ENCODE assay signal across 19 cellular contexts in the genomic region with DNA sequence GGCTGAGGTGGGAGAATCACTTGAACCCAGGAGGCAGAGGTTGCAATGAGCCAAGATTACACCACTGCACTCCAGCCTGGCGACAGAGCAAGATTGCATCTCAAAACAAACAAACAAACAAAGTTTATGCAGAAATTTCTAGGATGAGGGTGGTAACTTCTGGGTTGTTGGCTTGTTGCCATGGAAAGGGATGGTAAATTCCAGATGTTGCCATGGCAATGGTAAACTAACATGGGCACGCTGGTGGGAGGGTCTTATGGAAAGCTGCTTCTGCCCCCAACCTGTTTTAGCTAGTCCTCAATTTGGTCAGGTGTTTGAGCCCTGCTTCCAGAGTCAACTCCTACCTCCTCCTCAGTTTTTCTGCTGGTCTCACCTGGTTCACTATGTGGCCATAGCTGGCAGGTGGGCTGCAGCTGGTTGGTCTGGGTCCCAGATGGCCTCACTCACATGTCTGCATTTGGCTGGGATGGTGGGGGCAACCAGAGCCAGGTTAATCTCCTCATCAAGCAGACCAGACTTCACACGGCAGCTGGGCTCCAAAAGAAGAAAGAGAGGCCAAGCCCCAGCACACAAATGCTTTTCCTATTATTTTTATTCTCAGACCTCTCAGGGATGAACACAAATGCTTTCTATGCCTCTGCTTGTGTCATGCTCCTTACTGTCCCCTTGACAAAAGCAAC. TPM values are rescaled to one million over a fixed set of nuclear protein-coding genes. Genes with fewer than 3 reads are reported as not detected.
A peak's percentile ranks its signal among the peaks of the same experiment; 100 is the strongest.
DNase-seq lines count a peak whose midpoint lies in the region; FAIRE-seq and TF ChIP-seq lines count a peak whose summit lies in the region.
"Had no signal": no experiment of that assay in that cellular context is flagged by ENCODE, and none has a peak within 500 bp of the region (broad histone marks: within the 10 kb centered on the region; RNA-seq: fewer than 3 reads in every experiment).

No MANE protein-coding gene starts in this region.

- H3K18ac ChIP-seq in H1 (ENCODE audit: extremely low read depth, low read length), result no peak overlapping the region

- H2AK5ac ChIP-seq in H1 (ENCODE audit: low read depth, low read length), result no peak overlapping the region

- no peaks in the 10 kb centered on the region for H3K23me2 ChIP-seq in H1 (ENCODE audit: low read depth, low read length)

- TF ChIP-seq EP300 in H1 (IDR thresholded peaks at IDR 0.05; ENCODE audit: borderline replicate concordance in 1 of 2, low read depth in 2 of 2, low read length in 2 of 2), result peak in 1 of 2 experiments; percentile 45; a peak in 1 of 3 replicates

- no peak overlapping the region for H2AFZ ChIP-seq in H1 (ENCODE audit: low read length)
- H2AFZ ChIP-seq: PC-9 had no signal

- H2BK15ac ChIP-seq in H1 (ENCODE audit: low read length), result peak overlapping the region; percentile 19; the same call in 1 of the 2 replicates

- H3K27ac ChIP-seq in H1 (ENCODE audit: low read depth, low read length), result no peak overlapping the region
- H3K27ac ChIP-seq: PC-9, RWPE1 had no signal

- H3K56ac ChIP-seq in H1 (replicated peaks; ENCODE audit: insufficient read length, low read depth, low read length), result no peak overlapping the region

- H3K9ac ChIP-seq in H1 (replicated peaks in 1 of 4; ENCODE audit: extremely low read depth in 1 of 4, low read depth in 3 of 4, low read length in 3 of 4), result no peak overlapping the region

- no peak overlapping the region for H2BK120ac ChIP-seq in H1 (replicated peaks; ENCODE audit: low read depth, low read length)

- H3K14ac ChIP-seq in H1 (ENCODE audit: insufficient read length), result no peak overlapping the region

- no peaks in the 10 kb centered on the region for H3K79me2 ChIP-seq in H1 (ENCODE audit: control insufficient read depth in 1 of 2, insufficient read depth in 2 of 2, low read length in 2 of 2)

- peaks cover 3 to 14% of the 10 kb centered on the region in 2 experiments; a peak in 2 of 4 replicates for H3K9me3 ChIP-seq in H1 (ENCODE audit: insufficient read depth in 2 of 2, low read depth in 1 of 2, low read length in 1 of 2)
- H3K9me3 ChIP-seq: HAP-1 had no signal

- TF ChIP-seq RAD21 in H1 (IDR thresholded peaks at IDR 0.05 in 1 of 2, conservative IDR thresholded peaks at IDR 0.05 in 1 of 2; ENCODE audit: low read depth in 2 of 2, low read length in 2 of 2), result no peak

- no peak overlapping the region for H4K5ac ChIP-seq in H1 (ENCODE audit: insufficient read length, low read depth, low read length)

- H2BK5ac ChIP-seq in H1 (ENCODE audit: low read depth, low read length), result no peak overlapping the region

- FAIRE-seq in H1 (lab: Jason Lieb, UNC), result no peak
- FAIRE-seq: G401.6 had no signal

- 88% methylated on average over 3 of the region's 3 CpGs; no CpG with 5 or more reads in 1 of the 2 experiments for WGBS in H1 (ENCODE audit: extremely low coverage in 1 of 2, insufficient coverage in 1 of 2, insufficient read length in 1 of 2, insufficient replicate concordance in 2 of 2, low coverage in 1 of 2, low lambda C conversion rate in 2 of 2, missing lambda C conversion rate in 1 of 2), 2 experiments

- CTCF ChIA-PET in H1 (lab: Charles Lee; ENCODE audit: partially characterized antibody), result interaction anchor here (0.5 to 16.1 kb wide), 7 partner anchors 9 to 188 kb away, joined by 3 to 368 read pairs (median 4); a partner anchor contains a TSS

- H3K4ac ChIP-seq in H1 (replicated peaks; ENCODE audit: insufficient read length, low read depth, low read length), result no peak overlapping the region

- peaks cover 0 to 14% (median 6%) of the 10 kb centered on the region in 4 experiments; a peak in 6 of 7 replicates for H3K4me1 ChIP-seq in H1 (replicated peaks in 1 of 4; ENCODE audit: control insufficient read depth in 3 of 4, insufficient read depth in 4 of 4, low read length in 3 of 4)

- H4K91ac ChIP-seq in H1 (replicated peaks; ENCODE audit: insufficient read length, low read length), result no peak overlapping the region

- TF ChIP-seq POLR2A in H1 (IDR thresholded peaks at IDR 0.05; ENCODE audit: control extremely low read depth in 1 of 2, low read depth in 2 of 2, low read length in 2 of 2), result no peak

- TF ChIP-seq CTCF in H1 (IDR thresholded peaks at IDR 0.05; ENCODE audit: control extremely low read depth in 1 of 3, insufficient read depth in 1 of 3, low read depth in 1 of 3, low read length in 3 of 3), result no peak

- no peaks in the 10 kb centered on the region for H4K20me1 ChIP-seq in H1 (replicated peaks in 1 of 2; ENCODE audit: control insufficient read depth in 1 of 2, insufficient read depth in 2 of 2, low read length in 2 of 2)

- no peak overlapping the region for H3K4me3 ChIP-seq in H1 (ENCODE audit: extremely low read depth in 1 of 4, insufficient read depth in 2 of 4, low read depth in 3 of 4, low read length in 4 of 4)
- H3K4me3 ChIP-seq: HAP-1, PC-9 had no signal

- H3K27me3 ChIP-seq in H1 (replicated peaks in 1 of 4; ENCODE audit: control insufficient read depth in 3 of 4, extremely low read depth in 1 of 4, insufficient read depth in 3 of 4, low read length in 3 of 4), result no peaks in the 10 kb centered on the region

- POLR2A ChIA-PET in H1 (lab: Charles Lee; ENCODE audit: partially characterized antibody), result interaction anchor here (0.6 to 2.5 kb wide), 5 partner anchors 10 to 148 kb away, joined by 3 to 6 read pairs (median 4); no protein-coding TSS in a partner anchor

- H3K79me1 ChIP-seq in H1 (ENCODE audit: low read depth, low read length), result no peaks in the 10 kb centered on the region

- H2BK20ac ChIP-seq in H1 (ENCODE audit: low read length), result no peak overlapping the region

- no peak overlapping the region for H3K4me2 ChIP-seq in H1 (ENCODE audit: insufficient read depth in 1 of 2, low read depth in 2 of 2, low read length in 2 of 2)
- H3K4me2 ChIP-seq: PC-9 had no signal

- no peaks in the 10 kb centered on the region for H3K36me3 ChIP-seq in H1 (ENCODE audit: control insufficient read depth in 2 of 4, insufficient read depth in 4 of 4, low read length in 3 of 4)
- H3K36me3 ChIP-seq: HAP-1 had no signal

- DNase-seq in NCI-H82 (lab: John Stamatoyannopoulos, UW) (peak; percentile 62), NCI-H82 treated with DMSO at 0.1 percent for 48 hours (lab: John Stamatoyannopoulos, UW; ENCODE audit: unreplicated experiment) (no peak), NAMALWA (ENCODE audit: low spot score) (peak; percentile 29), H1 (ENCODE audit: low read depth in 1 of 2, low spot score in 2 of 2) (no peak), renal cortical epithelial cell (ENCODE audit: low read depth) (peak; percentile 15), SKM-1 treated with dmso at 0.1 percent for 144 hours (lab: John Stamatoyannopoulos, UW; ENCODE audit: unreplicated experiment) (no peak), NCI-H2196 treated with DMSO at 0.1 percent for 48 hours (lab: John Stamatoyannopoulos, UW; ENCODE audit: unreplicated experiment) (no peak)
- DNase-seq: C1 segment of cervical spinal cord; CD8-positive, alpha-beta memory T cell; DND-41; NCI-H1105 treated with DMSO at 0.1 percent for 48 hours; NCI-H187; NCI-H774; PC-9; SIG-M5; T-helper 17 cell had no signal

- H2BK12ac ChIP-seq in H1 (ENCODE audit: low read depth, low read length), result no peak overlapping the region

- H4K8ac ChIP-seq in H1 (ENCODE audit: extremely low read depth, insufficient read depth, low read length), result no peak overlapping the region

- no peak overlapping the region for H3K23ac ChIP-seq in H1 (ENCODE audit: insufficient read length)

TF ChIP-seq in H1, 55 proteins besides CTCF, POLR2A, EP300 and RAD21 (continues in another document):
- TF ChIP-seq, protein P1, sequence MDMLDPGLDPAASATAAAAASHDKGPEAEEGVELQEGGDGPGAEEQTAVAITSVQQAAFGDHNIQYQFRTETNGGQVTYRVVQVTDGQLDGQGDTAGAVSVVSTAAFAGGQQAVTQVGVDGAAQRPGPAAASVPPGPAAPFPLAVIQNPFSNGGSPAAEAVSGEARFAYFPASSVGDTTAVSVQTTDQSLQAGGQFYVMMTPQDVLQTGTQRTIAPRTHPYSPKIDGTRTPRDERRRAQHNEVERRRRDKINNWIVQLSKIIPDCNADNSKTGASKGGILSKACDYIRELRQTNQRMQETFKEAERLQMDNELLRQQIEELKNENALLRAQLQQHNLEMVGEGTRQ (IDR thresholded peaks at IDR 0.05; ENCODE audit: low read length), result no peak
- TF ChIP-seq JUND (IDR thresholded peaks at IDR 0.05; ENCODE audit: low read length), result no peak
- TF ChIP-seq, protein P2, sequence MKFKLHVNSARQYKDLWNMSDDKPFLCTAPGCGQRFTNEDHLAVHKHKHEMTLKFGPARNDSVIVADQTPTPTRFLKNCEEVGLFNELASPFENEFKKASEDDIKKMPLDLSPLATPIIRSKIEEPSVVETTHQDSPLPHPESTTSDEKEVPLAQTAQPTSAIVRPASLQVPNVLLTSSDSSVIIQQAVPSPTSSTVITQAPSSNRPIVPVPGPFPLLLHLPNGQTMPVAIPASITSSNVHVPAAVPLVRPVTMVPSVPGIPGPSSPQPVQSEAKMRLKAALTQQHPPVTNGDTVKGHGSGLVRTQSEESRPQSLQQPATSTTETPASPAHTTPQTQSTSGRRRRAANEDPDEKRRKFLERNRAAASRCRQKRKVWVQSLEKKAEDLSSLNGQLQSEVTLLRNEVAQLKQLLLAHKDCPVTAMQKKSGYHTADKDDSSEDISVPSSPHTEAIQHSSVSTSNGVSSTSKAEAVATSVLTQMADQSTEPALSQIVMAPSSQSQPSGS (IDR thresholded peaks at IDR 0.05; ENCODE audit: low read length), result no peak

RNA-seq across cellular contexts. Expression of a gene that starts 26.6 kb away (rescaled TPM):
- total RNA-seq in H1 (2021; fragmentation: NEBNext Ultra II Directional; extraction: Animal tissue kit (Norgen Biotek cat#: 25700)), result not detected in 2 replicates
- polyA plus RNA-seq in H1 (2011; rRNA removed), result 0.06 TPM in 1 of 2 replicates, not detected in the other
- not detected for polyA plus RNA-seq in H1 (2011; cell fraction: cytosol; rRNA removed)
- polyA plus RNA-seq in H1 (2011; cell fraction: nucleus; rRNA removed), result not detected
- polyA plus RNA-seq in H1 (2012, experiment 1 of 2), result not detected in 4 replicates
- polyA plus RNA-seq in H1 (2012, experiment 2 of 2), result not detected
- polyA plus RNA-seq in H1 (2013, experiment 1 of 2), result not detected
- polyA plus RNA-seq in H1 (2013, experiment 2 of 2), result not detected
- not detected in 2 replicates for polyA minus RNA-seq in H1 (2011; rRNA and poly(A)+ RNA removed)
- not detected for polyA minus RNA-seq in H1 (2011; cell fraction: cytosol; rRNA and poly(A)+ RNA removed)
- not detected for polyA minus RNA-seq in H1 (2011; cell fraction: nucleus; rRNA and poly(A)+ RNA removed)
- not detected in 2 replicates for total RNA-seq in renal cortical epithelial cell
- total RNA-seq: CD8-positive, alpha-beta memory T cell; PC-9; T-helper 17 cell had no signal
- polyA plus RNA-seq: CD8-positive, alpha-beta memory T cell had no signal

RNA-seq across cellular contexts. Expression of a gene that starts 35.8 kb away (rescaled TPM):
- total RNA-seq in H1 (2021; fragmentation: NEBNext Ultra II Directional; extraction: Animal tissue kit (Norgen Biotek cat#: 25700)), result 0.46 and 0.56 TPM in 2 replicates
- polyA plus RNA-seq in H1 (2011; rRNA removed), result 1.5 and 2.0 TPM in 2 replicates
- 1.0 TPM for polyA plus RNA-seq in H1 (2011; cell fraction: cytosol; rRNA removed)
- polyA plus RNA-seq in H1 (2011; cell fraction: nucleus; rRNA removed), result 1.5 TPM
- 0.40 to 0.78 TPM (median 0.60 TPM) in 4 replicates for polyA plus RNA-seq in H1 (2012, experiment 1 of 2)
- 0.38 TPM for polyA plus RNA-seq in H1 (2012, experiment 2 of 2)
- 0.77 TPM for polyA plus RNA-seq in H1 (2013, experiment 1 of 2)
- polyA plus RNA-seq in H1 (2013, experiment 2 of 2), result 0.83 TPM
- polyA minus RNA-seq in H1 (2011; rRNA and poly(A)+ RNA removed), result 0.78 and 1.2 TPM in 2 replicates
- 0.44 TPM for polyA minus RNA-seq in H1 (2011; cell fraction: cytosol; rRNA and poly(A)+ RNA removed)
- polyA minus RNA-seq in H1 (2011; cell fraction: nucleus; rRNA and poly(A)+ RNA removed), result 0.90 TPM
- 0.05 TPM in 1 of 2 replicates, not detected in the other for total RNA-seq in renal cortical epithelial cell
- total RNA-seq: PC-9 had no signal

Comparison
In these comparisons a context has a peak if more than half of its experiments do, and no peak if none do; other contexts are left out.
1. DNase-seq: peak in NCI-H82 (single experiment), NAMALWA (single experiment) and renal cortical epithelial cell (single experiment); none in NCI-H82 treated with DMSO at 0.1 percent for 48 hours (single experiment), H1 (0 of 2), SKM-1 treated with dmso at 0.1 percent for 144 hours (single experiment) and NCI-H2196 treated with DMSO at 0.1 percent for 48 hours (single experiment).